In genomic region chr12:120121766-120122293, GRCh38 we compare ENCODE assay signal across 8 cellular contexts. TPM values are rescaled to one million over a fixed set of nuclear protein-coding genes. Genes with fewer than 3 reads are reported as not detected.
A peak's percentile ranks its signal among the peaks of the same experiment; 100 is the strongest.
DNase-seq lines count a peak whose midpoint lies in the region; ATAC-seq and TF ChIP-seq lines count a peak whose summit lies in the region.

No MANE protein-coding gene starts in this region.

- POLR2A ChIA-PET in activated CD4-positive, alpha-beta T cell treated with anti-CD3 and anti-CD28 coated beads for 36 hours (lab: Charles Lee) = interaction anchor here (0.6 to 7.4 kb wide), 9 partner anchors 35 to 171 kb away, joined by 3 to 88 read pairs (median 5); partner anchors contain the start of genes BICDL1, RNU4-1, RNU4-2 and RPLP0

- H3K27ac Mint-ChIP-seq in activated CD4-positive, alpha-beta T cell treated with anti-CD3 and anti-CD28 coated beads for 36 hours = peak overlapping the region; percentile 39

- H3K4me1 ChIP-seq in spleen = peaks cover 24 to 97% (median 73%) of the 10 kb centered on the region in 6 donors
- H3K4me1 ChIP-seq in heart right ventricle = peaks cover 0 to 66% (median 24%) of the 10 kb centered on the region in 9 donors

- ATAC-seq in activated CD4-positive, alpha-beta T cell treated with anti-CD3 and anti-CD28 coated beads for 36 hours = peak; percentile 56
- peak; percentile 36 for ATAC-seq in HG02571 (IDR thresholded peaks at IDR 0.05; ENCODE audit: unreplicated experiment)
- no peak for ATAC-seq in heart right ventricle

- H3K4me3 Mint-ChIP-seq in activated CD4-positive, alpha-beta T cell treated with anti-CD3 and anti-CD28 coated beads for 36 hours = peak overlapping the region; percentile 21

- H3K27me3 ChIP-seq in spleen (replicated peaks in 1 of 7) (no peaks in the 10 kb centered on the region), heart right ventricle (no peaks in the 10 kb centered on the region)

- H3K27me3 Mint-ChIP-seq in activated CD4-positive, alpha-beta T cell treated with anti-CD3 and anti-CD28 coated beads for 36 hours = no peaks in the 10 kb centered on the region

- H3K4me3 ChIP-seq in spleen (no peak overlapping the region), heart right ventricle (no peak overlapping the region)

- CTCF ChIA-PET in activated CD4-positive, alpha-beta T cell treated with anti-CD3 and anti-CD28 coated beads for 36 hours (lab: Charles Lee) = interaction anchor here (0.6 to 1.8 kb wide), 4 partner anchors 15 to 115 kb away, joined by 3 to 6 read pairs (median 3); no protein-coding TSS in a partner anchor

- TF ChIP-seq CTCF in spleen (IDR thresholded peaks at IDR 0.05 in 8 of 11, conservative IDR thresholded peaks at IDR 0.05 in 3 of 11) = no peak
- no peak for TF ChIP-seq CTCF in heart right ventricle (IDR thresholded peaks at IDR 0.05)

- DNase-seq in activated CD4-positive, alpha-beta T cell treated with anti-CD3 and anti-CD28 coated beads for 36 hours = peak; percentile 40
- DNase-seq in activated CD4-positive, alpha-beta T cell treated with anti-CD3 and anti-CD28 coated beads, Interleukin-2, amount 50 U/mL, for 1 hour = no peak
- DNase-seq in NAMALWA (ENCODE audit: low spot score) (peak; percentile 63), spleen (no peak), heart right ventricle (no peak), NCI-H524 treated with DMSO at 0.1 percent for 48 hours (lab: John Stamatoyannopoulos, UW) (no peak), NCI-H1105 treated with DMSO at 0.1 percent for 48 hours (lab: John Stamatoyannopoulos, UW) (no peak)

- no peaks in the 10 kb centered on the region for H3K9me3 Mint-ChIP-seq in activated CD4-positive, alpha-beta T cell treated with anti-CD3 and anti-CD28 coated beads for 36 hours (ENCODE audit: low read depth)

- H3K36me3 ChIP-seq in spleen = peaks cover 0 to 11% (median 6%) of the 10 kb centered on the region in 6 donors
- H3K36me3 ChIP-seq in heart right ventricle = peaks cover 0 to 12% (median 2%) of the 10 kb centered on the region in 9 donors

- peaks cover 79% of the 10 kb centered on the region for H3K4me1 Mint-ChIP-seq in activated CD4-positive, alpha-beta T cell treated with anti-CD3 and anti-CD28 coated beads for 36 hours

- intact Hi-C loops in activated CD4-positive, alpha-beta T cell treated with anti-CD3 and anti-CD28 coated beads for 36 hours (cut with DNase I, micrococcal nuclease) = loop anchor here in 1 of 2 experiments (2.0 kb wide), 1 partner anchor 73 kb away; the partner anchor contains the start of gene GCN1
- intact Hi-C loops in spleen (cut with DNase I; ENCODE audit: low total_unique reads) (no loop called here), heart right ventricle (cut with DNase I) (no loop called here)

- H3K9me3 ChIP-seq in spleen (no peaks in the 10 kb centered on the region), heart right ventricle (no peaks in the 10 kb centered on the region)

- H3K27ac ChIP-seq in spleen (peak overlapping the region in 5 of 8 donors; percentile 9 to 98 (median 24)), heart right ventricle (no peak overlapping the region)

- peaks cover 16% of the 10 kb centered on the region for H3K36me3 Mint-ChIP-seq in activated CD4-positive, alpha-beta T cell treated with anti-CD3 and anti-CD28 coated beads for 36 hours (ENCODE audit: low read depth)

- 44 to 68% (median 58%) methylated on average over 4 of the region's 4 CpGs for WGBS in spleen, 5 donors
- 83% methylated on average over 4 of the region's 4 CpGs for WGBS in heart right ventricle, 2 donors

- TF ChIP-seq POLR2A in spleen (IDR thresholded peaks at IDR 0.05) = no peak

RNA-seq across cellular contexts. Expression of gene RAB35, which starts 5.3 kb away (rescaled TPM):
- total RNA-seq in activated CD4-positive, alpha-beta T cell treated with anti-CD3 and anti-CD28 coated beads for 36 hours = 10 to 100 TPM; 58.4 to 63.2 TPM
- total RNA-seq in spleen = 10 to 100 TPM; 25.7 to 69.8 (median 58.4) TPM
- 10 to 100 TPM; 14.8 to 40.1 (median 16.9) TPM for polyA plus RNA-seq in spleen
- total RNA-seq in heart right ventricle = 10 to 100 TPM; 15.4 to 33.6 (median 24.3) TPM
- polyA plus RNA-seq in heart right ventricle = 10 to 100 TPM; 13.3 to 24.1 TPM

Comparison
In these comparisons a context has a peak if more than half of its experiments do, and no peak if none do; other contexts are left out.
1. DNase-seq: peak in activated CD4-positive, alpha-beta T cell treated with anti-CD3 and anti-CD28 coated beads for 36 hours (single experiment) and NAMALWA (single experiment); none in activated CD4-positive, alpha-beta T cell treated with anti-CD3 and anti-CD28 coated beads, Interleukin-2, amount 50 U/mL, for 1 hour (single experiment), spleen (single experiment), heart right ventricle (0 of 2), NCI-H524 treated with DMSO at 0.1 percent for 48 hours (single experiment) and NCI-H1105 treated with DMSO at 0.1 percent for 48 hours (single experiment).
2. ATAC-seq: peak in activated CD4-positive, alpha-beta T cell treated with anti-CD3 and anti-CD28 coated beads for 36 hours (single experiment) and HG02571 (single experiment); none in heart right ventricle (0 of 8).
3. H3K27ac ChIP-seq: peak in spleen (5 of 8); none in heart right ventricle (0 of 10).